In the genomic region with DNA sequence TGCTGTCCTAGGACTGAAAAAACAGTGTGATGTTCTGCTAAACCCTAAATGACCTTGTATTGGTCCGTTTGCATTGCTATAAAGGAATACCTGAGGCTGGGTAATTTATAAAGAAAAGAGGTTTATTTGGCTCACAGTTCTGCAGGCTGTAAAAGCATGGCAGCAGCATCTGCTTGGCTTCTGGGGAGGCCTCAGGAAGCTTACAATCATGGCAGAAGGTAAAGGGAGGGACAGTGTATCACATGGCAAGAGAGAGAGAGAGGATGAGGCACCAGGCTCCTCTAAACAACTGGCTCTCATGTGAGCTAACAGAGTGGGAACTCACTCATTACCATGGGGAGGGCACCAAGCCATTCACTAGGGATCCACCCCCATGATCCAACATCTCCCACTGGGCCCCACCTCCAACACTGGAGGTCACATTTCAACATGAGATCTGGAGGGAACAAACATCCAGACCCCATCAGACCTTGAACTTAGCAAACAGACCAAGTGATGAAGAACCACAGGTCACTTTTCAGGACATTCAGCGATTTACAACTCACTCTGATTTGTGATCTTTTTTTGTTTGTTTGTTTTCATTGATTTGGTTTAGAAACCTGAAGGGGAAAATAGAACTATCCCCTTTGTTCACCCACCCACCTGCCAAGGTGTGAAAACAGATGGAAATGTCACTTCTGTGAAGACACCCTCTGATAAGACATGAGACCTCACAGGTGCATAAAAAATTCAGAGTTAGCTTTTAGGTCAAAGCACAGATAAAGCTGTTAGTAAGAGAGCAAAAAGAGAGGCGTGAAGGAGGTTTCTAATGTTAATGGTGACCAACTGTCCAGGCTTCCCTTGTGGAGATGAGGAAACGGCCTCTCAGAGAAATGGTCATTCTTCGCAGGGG, we compare ENCODE assay signal across 1 cellular context.
TF ChIP-seq lines count a peak whose summit lies in the region.

No MANE protein-coding gene starts in this region.

TF ChIP-seq in liver, 16 proteins besides CTCF, POLR2A, EP300 and RAD21:
- peak; percentile 69 for TF ChIP-seq YY1 (IDR thresholded peaks at IDR 0.05)
- TF ChIP-seq, protein P1, sequence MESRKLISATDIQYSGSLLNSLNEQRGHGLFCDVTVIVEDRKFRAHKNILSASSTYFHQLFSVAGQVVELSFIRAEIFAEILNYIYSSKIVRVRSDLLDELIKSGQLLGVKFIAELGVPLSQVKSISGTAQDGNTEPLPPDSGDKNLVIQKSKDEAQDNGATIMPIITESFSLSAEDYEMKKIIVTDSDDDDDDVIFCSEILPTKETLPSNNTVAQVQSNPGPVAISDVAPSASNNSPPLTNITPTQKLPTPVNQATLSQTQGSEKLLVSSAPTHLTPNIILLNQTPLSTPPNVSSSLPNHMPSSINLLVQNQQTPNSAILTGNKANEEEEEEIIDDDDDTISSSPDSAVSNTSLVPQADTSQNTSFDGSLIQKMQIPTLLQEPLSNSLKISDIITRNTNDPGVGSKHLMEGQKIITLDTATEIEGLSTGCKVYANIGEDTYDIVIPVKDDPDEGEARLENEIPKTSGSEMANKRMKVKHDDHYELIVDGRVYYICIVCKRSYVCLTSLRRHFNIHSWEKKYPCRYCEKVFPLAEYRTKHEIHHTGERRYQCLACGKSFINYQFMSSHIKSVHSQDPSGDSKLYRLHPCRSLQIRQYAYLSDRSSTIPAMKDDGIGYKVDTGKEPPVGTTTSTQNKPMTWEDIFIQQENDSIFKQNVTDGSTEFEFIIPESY (IDR thresholded peaks at IDR 0.05) = peak; percentile 80
- peak; percentile 63 for TF ChIP-seq NR2F2 (IDR thresholded peaks at IDR 0.05)
- TF ChIP-seq TAF1 (conservative IDR thresholded peaks at IDR 0.05) = no peak
- TF ChIP-seq HNF4G (IDR thresholded peaks at IDR 0.05) = peak; percentile 88
- TF ChIP-seq FOXA1 (IDR thresholded peaks at IDR 0.05) = peak; percentile 92
- TF ChIP-seq RXRA (IDR thresholded peaks at IDR 0.05) = peak; percentile 93 to 96
- TF ChIP-seq JUND (IDR thresholded peaks at IDR 0.05) = peak; percentile 38 to 87
- TF ChIP-seq, protein P2, sequence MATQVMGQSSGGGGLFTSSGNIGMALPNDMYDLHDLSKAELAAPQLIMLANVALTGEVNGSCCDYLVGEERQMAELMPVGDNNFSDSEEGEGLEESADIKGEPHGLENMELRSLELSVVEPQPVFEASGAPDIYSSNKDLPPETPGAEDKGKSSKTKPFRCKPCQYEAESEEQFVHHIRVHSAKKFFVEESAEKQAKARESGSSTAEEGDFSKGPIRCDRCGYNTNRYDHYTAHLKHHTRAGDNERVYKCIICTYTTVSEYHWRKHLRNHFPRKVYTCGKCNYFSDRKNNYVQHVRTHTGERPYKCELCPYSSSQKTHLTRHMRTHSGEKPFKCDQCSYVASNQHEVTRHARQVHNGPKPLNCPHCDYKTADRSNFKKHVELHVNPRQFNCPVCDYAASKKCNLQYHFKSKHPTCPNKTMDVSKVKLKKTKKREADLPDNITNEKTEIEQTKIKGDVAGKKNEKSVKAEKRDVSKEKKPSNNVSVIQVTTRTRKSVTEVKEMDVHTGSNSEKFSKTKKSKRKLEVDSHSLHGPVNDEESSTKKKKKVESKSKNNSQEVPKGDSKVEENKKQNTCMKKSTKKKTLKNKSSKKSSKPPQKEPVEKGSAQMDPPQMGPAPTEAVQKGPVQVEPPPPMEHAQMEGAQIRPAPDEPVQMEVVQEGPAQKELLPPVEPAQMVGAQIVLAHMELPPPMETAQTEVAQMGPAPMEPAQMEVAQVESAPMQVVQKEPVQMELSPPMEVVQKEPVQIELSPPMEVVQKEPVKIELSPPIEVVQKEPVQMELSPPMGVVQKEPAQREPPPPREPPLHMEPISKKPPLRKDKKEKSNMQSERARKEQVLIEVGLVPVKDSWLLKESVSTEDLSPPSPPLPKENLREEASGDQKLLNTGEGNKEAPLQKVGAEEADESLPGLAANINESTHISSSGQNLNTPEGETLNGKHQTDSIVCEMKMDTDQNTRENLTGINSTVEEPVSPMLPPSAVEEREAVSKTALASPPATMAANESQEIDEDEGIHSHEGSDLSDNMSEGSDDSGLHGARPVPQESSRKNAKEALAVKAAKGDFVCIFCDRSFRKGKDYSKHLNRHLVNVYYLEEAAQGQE (IDR thresholded peaks at IDR 0.05) = peak; percentile 84
- peak; percentile 96 for TF ChIP-seq SP1 (IDR thresholded peaks at IDR 0.05)
- TF ChIP-seq, protein P3, sequence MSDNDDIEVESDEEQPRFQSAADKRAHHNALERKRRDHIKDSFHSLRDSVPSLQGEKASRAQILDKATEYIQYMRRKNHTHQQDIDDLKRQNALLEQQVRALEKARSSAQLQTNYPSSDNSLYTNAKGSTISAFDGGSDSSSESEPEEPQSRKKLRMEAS (IDR thresholded peaks at IDR 0.05) = peak; percentile 70
- TF ChIP-seq, protein P4, sequence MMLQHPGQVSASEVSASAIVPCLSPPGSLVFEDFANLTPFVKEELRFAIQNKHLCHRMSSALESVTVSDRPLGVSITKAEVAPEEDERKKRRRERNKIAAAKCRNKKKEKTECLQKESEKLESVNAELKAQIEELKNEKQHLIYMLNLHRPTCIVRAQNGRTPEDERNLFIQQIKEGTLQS (IDR thresholded peaks at IDR 0.05) = peak; percentile 68
- TF ChIP-seq EGR1 (IDR thresholded peaks at IDR 0.05; ENCODE audit: low read depth in 2 of 2) = peak; percentile 21 to 77
- TF ChIP-seq FOXA2 (IDR thresholded peaks at IDR 0.05) = peak; percentile 88
- peak in 1 of 2 donors; percentile 42 for TF ChIP-seq GABPA (IDR thresholded peaks at IDR 0.05 in 1 of 2, conservative IDR thresholded peaks at IDR 0.05 in 1 of 2)
- peak; percentile 98 for TF ChIP-seq HNF4A (conservative IDR thresholded peaks at IDR 0.05)
TF ChIP-seq in liver: peak in this region for 15.
